In genomic region chr1:27570383-27570755, GRCh38 we compare ENCODE assay signal across 2 cellular contexts.
TF ChIP-seq lines count a peak whose summit lies in the region.

No MANE protein-coding gene starts in this region.

TF ChIP-seq in H1, 55 proteins besides CTCF, POLR2A, EP300 and RAD21 (continued from another document):
- TF ChIP-seq RFX5 (IDR thresholded peaks at IDR 0.05; ENCODE audit: borderline replicate concordance, low read depth, low read length), result no peak
- TF ChIP-seq SIN3A (conservative IDR thresholded peaks at IDR 0.05 in 1 of 2, IDR thresholded peaks at IDR 0.05 in 1 of 2; ENCODE audit: low read depth in 1 of 2, low read length in 2 of 2), result no peak
- TF ChIP-seq ASH2L (IDR thresholded peaks at IDR 0.05; ENCODE audit: low read length), result no peak
- no peak for TF ChIP-seq POLR2AphosphoS5 (IDR thresholded peaks at IDR 0.05; ENCODE audit: low read depth, low read length)
- no peak for TF ChIP-seq E2F6 (IDR thresholded peaks at IDR 0.05)
- no peak for TF ChIP-seq FOSL1 (IDR thresholded peaks at IDR 0.05; ENCODE audit: insufficient read depth, low read depth, low read length)
- TF ChIP-seq SIX5 (IDR thresholded peaks at IDR 0.05; ENCODE audit: low read depth, low read length), result no peak
TF ChIP-seq in H1: peak in this region for 0.

TF ChIP-seq in HEK293T, 16 proteins besides CTCF, POLR2A, EP300 and RAD21 (continued from another document):
- TF ChIP-seq CTBP1 (IDR thresholded peaks at IDR 0.05; ENCODE audit: borderline replicate concordance), result no peak
- TF ChIP-seq FOXK2 (IDR thresholded peaks at IDR 0.05), result no peak
- no peak for TF ChIP-seq SP1 (IDR thresholded peaks at IDR 0.05)
- TF ChIP-seq NFRKB (IDR thresholded peaks at IDR 0.05), result no peak
- TF ChIP-seq FOXM1 (IDR thresholded peaks at IDR 0.05; ENCODE audit: borderline replicate concordance), result no peak
- TF ChIP-seq PKNOX1 (IDR thresholded peaks at IDR 0.05), result no peak
- TF ChIP-seq ELF4 (IDR thresholded peaks at IDR 0.05), result no peak
- TF ChIP-seq LEF1 (IDR thresholded peaks at IDR 0.05; ENCODE audit: borderline replicate concordance), result no peak
- TF ChIP-seq HDGF (IDR thresholded peaks at IDR 0.05; ENCODE audit: borderline replicate concordance), result no peak
- TF ChIP-seq BHLHE40 (IDR thresholded peaks at IDR 0.05; ENCODE audit: borderline replicate concordance), result no peak
